In the genomic region with DNA sequence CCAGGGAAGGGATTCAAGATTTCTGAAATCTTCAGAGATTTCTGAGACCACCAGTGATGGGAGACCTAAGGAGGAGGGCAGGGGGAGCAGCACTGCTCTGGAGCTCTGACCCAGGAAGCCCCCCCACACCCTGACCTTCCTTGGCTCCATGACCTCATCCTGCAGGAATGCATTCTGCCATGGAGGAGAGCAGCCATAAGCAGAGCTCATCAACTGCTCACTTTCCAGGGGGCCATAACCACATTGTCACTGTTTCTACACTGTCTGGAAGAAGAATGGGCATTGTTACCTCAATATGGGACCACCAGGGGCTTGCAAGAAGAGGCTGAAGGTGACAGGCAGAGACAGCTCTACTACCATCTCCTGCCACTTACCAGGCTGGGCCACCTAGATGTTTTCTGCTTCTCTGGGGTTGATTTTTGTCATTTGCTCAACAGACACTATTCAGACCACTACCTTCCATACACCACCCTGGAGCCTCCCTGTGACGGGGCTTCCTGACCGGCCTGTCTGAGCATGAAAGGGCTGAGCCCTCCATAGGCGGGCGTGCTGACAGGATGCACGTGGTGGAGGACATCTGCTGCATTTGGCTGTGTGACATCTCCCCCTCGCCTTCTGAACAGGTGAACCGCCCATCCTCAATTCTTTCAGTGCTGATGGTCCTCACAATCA, we compare ENCODE assay signal across 11 cellular contexts. TPM values are rescaled to one million over a fixed set of nuclear protein-coding genes. Genes with fewer than 3 reads are reported as not detected.
A peak's percentile ranks its signal among the peaks of the same experiment; 100 is the strongest.
DNase-seq lines count a peak whose midpoint lies in the region; TF ChIP-seq lines count a peak whose summit lies in the region.
"Had no signal": no experiment of that assay in that cellular context is flagged by ENCODE, and none has a peak within 500 bp of the region (broad histone marks: within the 10 kb centered on the region; RNA-seq: fewer than 3 reads in every experiment).

No MANE protein-coding gene starts in this region.

- H3K36me3 ChIP-seq in SJSA1 (peaks cover 6% of the 10 kb centered on the region), smooth muscle cell (ENCODE audit: low read depth) (no peaks in the 10 kb centered on the region)

- H3F3A ChIP-seq in smooth muscle cell (ENCODE audit: low read depth), result no peaks in the 10 kb centered on the region

- peaks cover 32% of the 10 kb centered on the region for H3K4me1 Mint-ChIP-seq in activated naive CD4-positive, alpha-beta T cell treated with anti-CD3 and anti-CD28 coated beads, Interleukin-2, amount 10 ng/mL, durations not matched to agents 7 days and 5 days

- peaks cover 22% of the 10 kb centered on the region for H3K27me3 Mint-ChIP-seq in activated naive CD4-positive, alpha-beta T cell treated with anti-CD3 and anti-CD28 coated beads, Interleukin-2, amount 10 ng/mL, durations not matched to agents 7 days and 5 days
- H3K27me3 Mint-ChIP-seq: activated CD8-positive, alpha-beta memory T cell treated with anti-CD3 and anti-CD28 coated beads, Interleukin-2, amount 10 ng/mL, durations not matched to agents 7 days and 5 days had no signal

- peak overlapping the region; percentile 75 for H2AFZ ChIP-seq in smooth muscle cell (ENCODE audit: low read depth)

- no peak overlapping the region for H3K4me2 ChIP-seq in smooth muscle cell

- no peaks in the 10 kb centered on the region for H3K9me3 Mint-ChIP-seq in activated naive CD4-positive, alpha-beta T cell treated with anti-CD3 and anti-CD28 coated beads, Interleukin-2, amount 10 ng/mL, durations not matched to agents 7 days and 5 days

- H3K27me3 ChIP-seq in SJSA1 (replicated peaks), result no peaks in the 10 kb centered on the region
- H3K27me3 ChIP-seq in smooth muscle cell (ENCODE audit: low read depth), result no peaks in the 10 kb centered on the region

- H3K4me1 ChIP-seq in SJSA1 (replicated peaks) (peaks cover 40% of the 10 kb centered on the region), smooth muscle cell (ENCODE audit: low read depth) (peaks cover 10% of the 10 kb centered on the region)

- peaks cover 25% of the 10 kb centered on the region for H3K79me2 ChIP-seq in smooth muscle cell (ENCODE audit: low read depth)

- 85% methylated on average over 7 of the region's 7 CpGs for WGBS in smooth muscle cell (ENCODE audit: low lambda C conversion rate)

- DNase-seq in activated naive CD4-positive, alpha-beta T cell treated with anti-CD3 and anti-CD28 coated beads, Interleukin-2, amount 10 ng/mL, durations not matched to agents 7 days and 5 days, result no peak
- no peak for DNase-seq in activated naive CD4-positive, alpha-beta T cell (lab: John Stamatoyannopoulos, UW)
- DNase-seq in SJSA1 (ENCODE audit: low read depth in 1 of 2, low spot score in 2 of 2) (peak; percentile 83 to 84), foreskin fibroblast (peak; percentile 50 to 77), smooth muscle cell (lab: John Stamatoyannopoulos, UW; ENCODE audit: unreplicated experiment) (no peak), NCI-H2196 (lab: John Stamatoyannopoulos, UW; ENCODE audit: unreplicated experiment) (no peak), NOMO-1 treated with dmso at 0.1 percent for 144 hours (lab: John Stamatoyannopoulos, UW; ENCODE audit: unreplicated experiment) (no peak)
- no peak for DNase-seq in stimulated activated CD4-positive, alpha-beta T cell treated with anti-CD3 and anti-CD28 coated beads, Interleukin-1b, Interleukin-23, amount 100 ng/mL, for 48 hours
- DNase-seq: activated CD8-positive, alpha-beta memory T cell treated with anti-CD3 and anti-CD28 coated beads, Interleukin-2, amount 10 ng/mL, durations not matched to agents 7 days and 5 days; NCI-H1930 had no signal

- H3K36me3 Mint-ChIP-seq in activated naive CD4-positive, alpha-beta T cell treated with anti-CD3 and anti-CD28 coated beads, Interleukin-2, amount 10 ng/mL, durations not matched to agents 7 days and 5 days, result no peaks in the 10 kb centered on the region

- H4K20me1 ChIP-seq in smooth muscle cell (ENCODE audit: low read depth), result peaks cover 17% of the 10 kb centered on the region

- CTCF ChIA-PET in activated naive CD4-positive, alpha-beta T cell treated with anti-CD3 and anti-CD28 coated beads, Interleukin-2, amount 10 ng/mL, durations not matched to agents 7 days and 5 days (lab: Charles Lee), result interaction anchor here (1.5 kb wide), 1 partner anchor 75 kb away, joined by 5 read pairs; no protein-coding TSS in a partner anchor

- H3K4me3 ChIP-seq in SJSA1 (no peak overlapping the region), foreskin fibroblast (ENCODE audit: low read depth in 1 of 2, low read length in 2 of 2) (no peak overlapping the region), smooth muscle cell (no peak overlapping the region)
- H3K4me3 ChIP-seq: coronary artery had no signal

- TF ChIP-seq CTCF in foreskin fibroblast (IDR thresholded peaks at IDR 0.05; ENCODE audit: low read depth, low read length), result no peak
- TF ChIP-seq CTCF in smooth muscle cell (IDR thresholded peaks at IDR 0.05; ENCODE audit: borderline replicate concordance, insufficient read depth, poor library complexity, severe bottlenecking), result no peak

- H3K9me3 ChIP-seq in SJSA1 (replicated peaks) (no peaks in the 10 kb centered on the region), smooth muscle cell (replicated peaks; ENCODE audit: low read depth) (no peaks in the 10 kb centered on the region)

- H3K27ac ChIP-seq in SJSA1 (peak overlapping the region; percentile 71), smooth muscle cell (ENCODE audit: low read depth) (no peak overlapping the region)
- H3K27ac ChIP-seq: coronary artery had no signal

- no peak overlapping the region for H3K4me3 Mint-ChIP-seq in activated naive CD4-positive, alpha-beta T cell treated with anti-CD3 and anti-CD28 coated beads, Interleukin-2, amount 10 ng/mL, durations not matched to agents 7 days and 5 days
- H3K4me3 Mint-ChIP-seq: activated CD8-positive, alpha-beta memory T cell treated with anti-CD3 and anti-CD28 coated beads, Interleukin-2, amount 10 ng/mL, durations not matched to agents 7 days and 5 days had no signal

- peak overlapping the region; percentile 37 for H3K27ac Mint-ChIP-seq in activated naive CD4-positive, alpha-beta T cell treated with anti-CD3 and anti-CD28 coated beads, Interleukin-2, amount 10 ng/mL, durations not matched to agents 7 days and 5 days
- H3K27ac Mint-ChIP-seq: activated CD8-positive, alpha-beta memory T cell treated with anti-CD3 and anti-CD28 coated beads, Interleukin-2, amount 10 ng/mL, durations not matched to agents 7 days and 5 days had no signal

- no peak overlapping the region for H3K9ac ChIP-seq in smooth muscle cell (ENCODE audit: low read depth)

RNA-seq across cellular contexts. Expression of gene TSC1, which starts 2.3 kb away (rescaled TPM):
- 44.0 and 54.5 TPM in 2 replicates for total RNA-seq in SJSA1 (2014; rRNA removed; shearing (Covaris generic))
- total RNA-seq in smooth muscle cell, result 39.2 and 48.9 TPM in 2 replicates
- 17.4 and 21.5 TPM in 2 replicates for polyA plus RNA-seq in smooth muscle cell

RNA-seq across cellular contexts. Expression of gene GFI1B, which starts 31.7 kb away (rescaled TPM):
- 0.05 TPM in 1 of 2 replicates, not detected in the other for total RNA-seq in SJSA1 (2014; rRNA removed; shearing (Covaris generic))
- total RNA-seq in smooth muscle cell, result not detected in 2 replicates
- not detected in 2 replicates for polyA plus RNA-seq in smooth muscle cell
- total RNA-seq: activated CD8-positive, alpha-beta memory T cell treated with anti-CD3 and anti-CD28 coated beads, Interleukin-2, amount 10 ng/mL, durations not matched to agents 7 days and 5 days had no signal

Comparison
In these comparisons a context has a peak if more than half of its experiments do, and no peak if none do; other contexts are left out.
1. DNase-seq: peak in SJSA1 (2 of 2) and foreskin fibroblast (2 of 2); none in activated naive CD4-positive, alpha-beta T cell treated with anti-CD3 and anti-CD28 coated beads, Interleukin-2, amount 10 ng/mL, durations not matched to agents 7 days and 5 days (single experiment), activated naive CD4-positive, alpha-beta T cell (0 of 4), smooth muscle cell (single experiment), NCI-H2196 (single experiment), NOMO-1 treated with dmso at 0.1 percent for 144 hours (single experiment) and stimulated activated CD4-positive, alpha-beta T cell treated with anti-CD3 and anti-CD28 coated beads, Interleukin-1b, Interleukin-23, amount 100 ng/mL, for 48 hours (single experiment).